ENCODE assay signal across 8 cellular contexts in genomic region chr2:39494784-39495251, GRCh38. TPM values are rescaled to one million over a fixed set of nuclear protein-coding genes. Genes with fewer than 3 reads are reported as not detected.
DNase-seq lines count a peak whose midpoint lies in the region; ATAC-seq, FAIRE-seq and TF ChIP-seq lines count a peak whose summit lies in the region.

No MANE protein-coding gene starts in this region.

- H3K27me3 ChIP-seq in K562 (ENCODE audit: control insufficient read depth in 2 of 2, insufficient read depth in 2 of 2, low read length in 2 of 2) (no peaks in the 10 kb centered on the region), stomach (no peaks in the 10 kb centered on the region)

- H3K9me3 ChIP-seq in K562 (replicated peaks; ENCODE audit: control insufficient read depth, insufficient read depth, low read depth, low read length) (no peaks in the 10 kb centered on the region), kidney (ENCODE audit: control insufficient read depth in 1 of 2, low read length in 2 of 2) (no peaks in the 10 kb centered on the region), stomach (no peaks in the 10 kb centered on the region)

- H3K27ac ChIP-seq in K562 (ENCODE audit: extremely low read depth, low read depth, low read length), result no peak overlapping the region; the same call in 2 of the 3 replicates
- no peak overlapping the region for H3K27ac ChIP-seq in kidney (ENCODE audit: low read depth in 2 of 2, low read length in 2 of 2)
- peak overlapping the region in 1 of 5 donors; percentile 68 for H3K27ac ChIP-seq in stomach

- WGBS in K562 (ENCODE audit: insufficient coverage, low coverage, missing lambda C conversion rate), result 23% methylated on average over 6 of the region's 6 CpGs
- 66 to 86% (median 70%) methylated on average over 6 of the region's 6 CpGs for WGBS in stomach, 5 donors

- H4K20me1 ChIP-seq in K562 (replicated peaks; ENCODE audit: control insufficient read depth, insufficient read depth, low read length), result no peaks in the 10 kb centered on the region

- no TSS peak for BruUV-seq in K562 (replicated peaks; lab: Mats Ljungman, UMichigan)

- FAIRE-seq in K562 (lab: Jason Lieb, UNC) (no peak), kidney (lab: Jason Lieb, UNC) (no peak)

- H3K36me3 ChIP-seq in K562 (ENCODE audit: control insufficient read depth, insufficient read depth, low read length) (no peaks in the 10 kb centered on the region), kidney (ENCODE audit: control insufficient read depth in 1 of 2, insufficient read depth in 2 of 2, low read length in 2 of 2) (no peaks in the 10 kb centered on the region), stomach (no peaks in the 10 kb centered on the region)

- DNase-seq in AG09309 (ENCODE audit: low read depth), result peak; percentile 95
- DNase-seq in K562 (ENCODE audit: extremely low read depth in 1 of 4, low spot score in 3 of 4), result peak in 2 of 4 experiments; percentile 30 to 44
- DNase-seq in non-pigmented ciliary epithelial cell (ENCODE audit: low read depth), result peak; percentile 97
- DNase-seq in kidney, result no peak
- no peak for DNase-seq in stomach
- no peak for DNase-seq in DMS153 treated with DMSO at 0.1 percent for 48 hours (lab: John Stamatoyannopoulos, UW; ENCODE audit: unreplicated experiment)

- POLR2A ChIA-PET in K562 (lab: Yijun Ruan, JAX), result interaction anchor here (0.5 to 1.1 kb wide), 5 partner anchors 13 to 899 kb away, joined by 3 read pairs; no protein-coding TSS in a partner anchor

- H3K4me3 ChIP-seq in AG09309 (ENCODE audit: control insufficient read depth, low read depth, low read length) (no peak overlapping the region), K562 (no peak overlapping the region), kidney (ENCODE audit: low read length in 2 of 2) (no peak overlapping the region), stomach (no peak overlapping the region)

- H3K4me1 ChIP-seq in K562 (replicated peaks in 1 of 2; ENCODE audit: control insufficient read depth in 2 of 2, insufficient read depth in 2 of 2, low read length in 2 of 2) (peaks cover 0 to 10% of the 10 kb centered on the region in 2 experiments; a peak in 2 of 5 replicates), kidney (ENCODE audit: control insufficient read depth in 1 of 2, insufficient read depth in 1 of 2, low read depth in 1 of 2, low read length in 2 of 2) (peaks cover 3 to 10% of the 10 kb centered on the region in 2 donors), stomach (peaks cover 9 to 59% (median 35%) of the 10 kb centered on the region in 4 donors)

- no peaks in the 10 kb centered on the region for H3K9me1 ChIP-seq in K562 (ENCODE audit: control insufficient read depth, insufficient read depth, low read length)

- TF ChIP-seq EP300 in K562 (IDR thresholded peaks at IDR 0.05; ENCODE audit: low read length) (no peak), stomach (IDR thresholded peaks at IDR 0.05) (no peak)

- CTCF ChIA-PET in K562 (lab: Yijun Ruan, JAX; ENCODE audit: low intra/inter-chr PET ratio), result no interaction called here

- peak overlapping the region; percentile 36; the same call in 1 of the 2 replicates for H3K4me2 ChIP-seq in K562 (ENCODE audit: insufficient read depth, low read length)

- TF ChIP-seq CTCF in AG09309 (IDR thresholded peaks at IDR 0.05; ENCODE audit: control insufficient read depth, insufficient read depth, low read depth, low read length, missing control alignments), result no peak
- TF ChIP-seq CTCF in K562 (IDR thresholded peaks at IDR 0.05 in 2 of 3, conservative IDR thresholded peaks at IDR 0.05 in 1 of 3; ENCODE audit: insufficient read depth in 2 of 3, low read depth in 1 of 3, low read length in 3 of 3), result no peak
- no peak for TF ChIP-seq CTCF in kidney (IDR thresholded peaks at IDR 0.05; ENCODE audit: borderline replicate concordance, extremely low read depth, insufficient read depth)
- TF ChIP-seq CTCF in stomach (IDR thresholded peaks at IDR 0.05), result no peak

- TF ChIP-seq POLR2A in K562 (conservative IDR thresholded peaks at IDR 0.05) (no peak), stomach (IDR thresholded peaks at IDR 0.05) (no peak)

- intact Hi-C loops in K562 (cut with micrococcal nuclease) (loop anchor here (5.0 kb wide), 1 partner anchor 58 kb away; the partner anchor contains the start of gene MAP4K3), kidney (cut with DNase I) (no loop called here), stomach (cut with DNase I; ENCODE audit: low total_unique reads) (no loop called here)

- in situ Hi-C loops in K562 (cut with MboI), result no loop called here

- H2AFZ ChIP-seq in K562 (ENCODE audit: low read depth, low read length), result no peak overlapping the region

- peak; percentile 54 for ATAC-seq in GM19035 (IDR thresholded peaks at IDR 0.05; ENCODE audit: unreplicated experiment)
- ATAC-seq in HG03280 (IDR thresholded peaks at IDR 0.05; ENCODE audit: unreplicated experiment), result peak; percentile 41
- ATAC-seq in K562, result peak; percentile 85

- no peak for TF ChIP-seq RAD21 in K562 (CRISPR knock-in tag; conservative IDR thresholded peaks at IDR 0.05 in 1 of 2, IDR thresholded peaks at IDR 0.05 in 1 of 2)

- no peaks in the 10 kb centered on the region for H3K79me2 ChIP-seq in K562 (ENCODE audit: control insufficient read depth, insufficient read depth, low read length)

- no peak overlapping the region; a peak in 1 of 4 replicates for H3K9ac ChIP-seq in K562 (ENCODE audit: insufficient read depth in 1 of 2, low read depth in 2 of 2, low read length in 2 of 2)
- H3K9ac ChIP-seq in kidney (ENCODE audit: low read length in 2 of 2), result no peak overlapping the region

TF ChIP-seq in K562, 482 proteins besides CTCF, POLR2A, EP300 and RAD21 (continues in another document):
- TF ChIP-seq ZNF586 (CRISPR knock-in tag; conservative IDR thresholded peaks at IDR 0.05), result no peak
- TF ChIP-seq, protein P1, sequence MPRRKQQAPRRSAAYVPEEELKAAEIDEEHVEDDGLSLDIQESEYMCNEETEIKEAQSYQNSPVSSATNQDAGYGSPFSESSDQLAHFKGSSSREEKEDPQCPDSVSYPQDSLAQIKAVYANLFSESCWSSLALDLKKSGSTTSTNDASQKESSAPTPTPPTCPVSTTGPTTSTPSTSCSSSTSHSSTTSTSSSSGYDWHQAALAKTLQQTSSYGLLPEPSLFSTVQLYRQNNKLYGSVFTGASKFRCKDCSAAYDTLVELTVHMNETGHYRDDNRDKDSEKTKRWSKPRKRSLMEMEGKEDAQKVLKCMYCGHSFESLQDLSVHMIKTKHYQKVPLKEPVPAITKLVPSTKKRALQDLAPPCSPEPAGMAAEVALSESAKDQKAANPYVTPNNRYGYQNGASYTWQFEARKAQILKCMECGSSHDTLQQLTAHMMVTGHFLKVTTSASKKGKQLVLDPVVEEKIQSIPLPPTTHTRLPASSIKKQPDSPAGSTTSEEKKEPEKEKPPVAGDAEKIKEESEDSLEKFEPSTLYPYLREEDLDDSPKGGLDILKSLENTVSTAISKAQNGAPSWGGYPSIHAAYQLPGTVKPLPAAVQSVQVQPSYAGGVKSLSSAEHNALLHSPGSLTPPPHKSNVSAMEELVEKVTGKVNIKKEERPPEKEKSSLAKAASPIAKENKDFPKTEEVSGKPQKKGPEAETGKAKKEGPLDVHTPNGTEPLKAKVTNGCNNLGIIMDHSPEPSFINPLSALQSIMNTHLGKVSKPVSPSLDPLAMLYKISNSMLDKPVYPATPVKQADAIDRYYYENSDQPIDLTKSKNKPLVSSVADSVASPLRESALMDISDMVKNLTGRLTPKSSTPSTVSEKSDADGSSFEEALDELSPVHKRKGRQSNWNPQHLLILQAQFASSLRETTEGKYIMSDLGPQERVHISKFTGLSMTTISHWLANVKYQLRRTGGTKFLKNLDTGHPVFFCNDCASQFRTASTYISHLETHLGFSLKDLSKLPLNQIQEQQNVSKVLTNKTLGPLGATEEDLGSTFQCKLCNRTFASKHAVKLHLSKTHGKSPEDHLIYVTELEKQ (CRISPR knock-in tag; IDR thresholded peaks at IDR 0.05), result no peak
- no peak for TF ChIP-seq ZBTB5 (IDR thresholded peaks at IDR 0.05)
- no peak for TF ChIP-seq ZFP1 (CRISPR knock-in tag; IDR thresholded peaks at IDR 0.05)
- TF ChIP-seq CREM (IDR thresholded peaks at IDR 0.05; ENCODE audit: low read depth), result peak; percentile 54; the same call in 1 of the 2 replicates

RNA-seq across cellular contexts. Expression of gene MAP4K3, which starts 57.7 kb away (rescaled TPM):
- 73.1 and 225 TPM in 2 replicates for total RNA-seq in K562 (2011; cell fraction: chromatin; rRNA removed; ENCODE audit: low replicate concordance)
- 23.2 and 29.0 TPM in 2 replicates for total RNA-seq in K562 (2011; cell fraction: nucleolus; rRNA removed)
- total RNA-seq in K562 (2011; cell fraction: nucleoplasm; rRNA removed), result 73.0 and 112 TPM in 2 replicates
- total RNA-seq in K562 (2014; rRNA removed) (22.6 and 24.4 TPM in 2 replicates), K562 (2014; rRNA removed; fragmentation: Illumina TruSeq; extraction: Trizol) (27.8 and 30.0 TPM in 2 replicates), K562 (2015; rRNA removed; fragmentation: Illumina TruSeq; extraction: Trizol) (22.1 and 27.0 TPM in 2 replicates), K562 (2021) (16.9 and 22.2 TPM in 2 replicates), kidney (39.5 TPM), stomach (100 to 1,000 TPM in 2 of 5 donors, 10 to 100 TPM in 3; 86.4 to 166 (median 95.1) TPM)
- polyA plus RNA-seq in K562 (2011; rRNA removed) (16.6 and 18.0 TPM in 2 replicates), K562 (2014; fragmentation: Illumina TruSeq; extraction: Trizol) (10.6 and 13.4 TPM in 2 replicates), K562 (2014; fragmentation: Nextera tagmentation; extraction: Ambion mirVana) (1 to 10 TPM; 3.1 to 4.4 TPM), K562 (2014; rRNA removed) (8.2 and 11.7 TPM in 2 replicates), kidney (ENCODE audit: insufficient read depth, low read depth, low replicate concordance) (14.9 TPM), stomach (10 to 100 TPM; 13.5 to 20.0 (median 15.5) TPM)
- 1.5 and 4.2 TPM in 2 replicates for polyA plus RNA-seq in K562 (2011; cell fraction: cytosol; rRNA removed)
- 22.8 and 28.7 TPM in 2 replicates for polyA plus RNA-seq in K562 (2011; cell fraction: nucleus; rRNA removed)
- 8.7 and 10.2 TPM in 2 replicates for polyA plus RNA-seq in K562 (2012)
- 40.5 and 51.3 TPM in 2 replicates for polyA minus RNA-seq in K562 (2011; rRNA and poly(A)+ RNA removed)
- 6.9 and 14.5 TPM in 2 replicates for polyA minus RNA-seq in K562 (2011; cell fraction: cytosol; rRNA and poly(A)+ RNA removed)
- 48.7 and 81.2 TPM in 2 replicates for polyA minus RNA-seq in K562 (2011; cell fraction: nucleus; rRNA and poly(A)+ RNA removed)

Comparison
In these comparisons a context has a peak if more than half of its experiments do, and no peak if none do; other contexts are left out.
1. DNase-seq: peak in AG09309 (single experiment) and non-pigmented ciliary epithelial cell (single experiment); none in kidney (single experiment), stomach (single experiment) and DMS153 treated with DMSO at 0.1 percent for 48 hours (single experiment).
2. Peak in every context shown above with its lines, with median percentiles within 50 percentile points of each other: ATAC-seq.